ENCODE assay signal across 9 cellular contexts in the genomic region with DNA sequence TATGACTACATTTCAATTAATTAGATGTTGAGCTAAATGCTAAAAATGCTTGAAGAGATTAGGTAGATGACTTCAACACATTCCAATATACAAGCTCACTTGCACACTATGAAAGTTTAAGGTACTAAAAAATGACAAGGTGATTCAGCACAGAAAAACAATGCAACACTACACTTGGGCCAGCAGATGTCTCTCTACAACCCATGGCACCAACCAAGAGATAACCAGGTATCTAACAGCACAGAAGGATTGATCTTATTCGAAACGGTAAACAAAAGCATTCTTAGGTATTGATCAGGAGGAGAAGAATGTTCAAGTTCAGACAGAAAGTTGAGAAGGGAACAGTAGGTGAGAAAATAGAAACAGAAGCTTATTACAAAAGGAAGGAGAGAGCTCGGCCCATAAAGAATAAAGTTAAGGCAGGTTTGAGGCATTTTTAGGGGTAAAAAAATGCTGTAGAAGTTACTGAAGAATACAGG.
DNase-seq lines count a peak whose midpoint lies in the region; ATAC-seq, FAIRE-seq and TF ChIP-seq lines count a peak whose summit lies in the region.
"Had no signal": no experiment of that assay in that cellular context is flagged by ENCODE, and none has a peak within 500 bp of the region (broad histone marks: within the 10 kb centered on the region; RNA-seq: fewer than 3 reads in every experiment).

No MANE protein-coding gene starts in this region.

- no peaks in the 10 kb centered on the region for H3K9me2 ChIP-seq in PC-9 (ENCODE audit: insufficient read depth)

- CTCF ChIA-PET in PC-9 (lab: Charles Lee), result interaction anchor here (0.6 to 1.9 kb wide), 12 partner anchors 11 to 187 kb away, joined by 3 to 12 read pairs (median 5); no protein-coding TSS in a partner anchor
- CTCF ChIA-PET in endothelial cell of umbilical vein (lab: Charles Lee), result interaction anchor here (0.6 to 3.1 kb wide), 36 partner anchors 8 to 518 kb away, joined by 3 to 37 read pairs (median 6); no protein-coding TSS in a partner anchor

- no peaks in the 10 kb centered on the region for H3K9me3 Mint-ChIP-seq in activated naive CD8-positive, alpha-beta T cell treated with anti-CD3 and anti-CD28 coated beads, Interleukin-2, amount 10 ng/mL, durations not matched to agents 7 days and 5 days
- H3K9me3 Mint-ChIP-seq in activated naive CD8-positive, alpha-beta T cell treated with anti-CD3 and anti-CD28 coated beads for 36 hours, result no peaks in the 10 kb centered on the region
- H3K9me3 Mint-ChIP-seq in nephron, result no peaks in the 10 kb centered on the region

- H3K9me1 ChIP-seq in endothelial cell of umbilical vein (replicated peaks; ENCODE audit: control insufficient read depth, extremely low read depth, insufficient read depth, low read length), result no peaks in the 10 kb centered on the region

- no peak overlapping the region for H3K9ac ChIP-seq in endothelial cell of umbilical vein (replicated peaks; ENCODE audit: extremely low read depth, insufficient read depth, low read length)

- no peak overlapping the region for H3K27ac Mint-ChIP-seq in activated naive CD8-positive, alpha-beta T cell treated with anti-CD3 and anti-CD28 coated beads, Interleukin-2, amount 10 ng/mL, durations not matched to agents 7 days and 5 days
- H3K27ac Mint-ChIP-seq in activated naive CD8-positive, alpha-beta T cell treated with anti-CD3 and anti-CD28 coated beads for 36 hours, result no peak overlapping the region
- H3K27ac Mint-ChIP-seq in nephron, result no peak overlapping the region

- TF ChIP-seq CTCF in PC-9 (conservative IDR thresholded peaks at IDR 0.05) (peak; percentile 86), endothelial cell of umbilical vein (IDR thresholded peaks at IDR 0.05; ENCODE audit: extremely low read depth in 1 of 2, insufficient read depth in 1 of 2, low read depth in 1 of 2, low read length in 2 of 2) (peak; percentile 48 to 62), nephron (IDR thresholded peaks at IDR 0.05; ENCODE audit: unreplicated experiment in 3 of 3) (peak; percentile 60 to 75 (median 69))

- H3K27me3 Mint-ChIP-seq in activated naive CD8-positive, alpha-beta T cell treated with anti-CD3 and anti-CD28 coated beads, Interleukin-2, amount 10 ng/mL, durations not matched to agents 7 days and 5 days, result no peaks in the 10 kb centered on the region
- no peaks in the 10 kb centered on the region for H3K27me3 Mint-ChIP-seq in activated naive CD8-positive, alpha-beta T cell treated with anti-CD3 and anti-CD28 coated beads for 36 hours
- H3K27me3 Mint-ChIP-seq in nephron (ENCODE audit: low read depth), result peaks cover 3% of the 10 kb centered on the region

- H3K79me2 ChIP-seq in PC-9 (ENCODE audit: low read depth), result peaks cover 73% of the 10 kb centered on the region
- H3K79me2 ChIP-seq in endothelial cell of umbilical vein (ENCODE audit: control insufficient read depth, insufficient read depth, low read length), result no peaks in the 10 kb centered on the region

- H3K9me3 ChIP-seq in PC-9 (ENCODE audit: insufficient read depth, low read depth) (no peaks in the 10 kb centered on the region), endothelial cell of umbilical vein (replicated peaks; ENCODE audit: control insufficient read depth, insufficient read depth, low read length) (no peaks in the 10 kb centered on the region)

- ATAC-seq in activated naive CD8-positive, alpha-beta T cell treated with anti-CD3 and anti-CD28 coated beads, Interleukin-2, amount 10 ng/mL, durations not matched to agents 7 days and 5 days (ENCODE audit: low read depth), result peak; percentile 86
- ATAC-seq in HG03469 (IDR thresholded peaks at IDR 0.05; ENCODE audit: unreplicated experiment) (peak; percentile 48), HG03442 (IDR thresholded peaks at IDR 0.05; ENCODE audit: unreplicated experiment) (no peak), HG02759 (IDR thresholded peaks at IDR 0.05; ENCODE audit: unreplicated experiment) (no peak)

- H3K4me3 ChIP-seq in PC-9, result no peak overlapping the region
- no peak overlapping the region for H3K4me3 ChIP-seq in endothelial cell of umbilical vein (replicated peaks in 1 of 3; ENCODE audit: insufficient read depth in 1 of 3, low read depth in 1 of 3, low read length in 3 of 3)

- peaks cover 37% of the 10 kb centered on the region for H3K36me3 ChIP-seq in PC-9 (ENCODE audit: low read depth)
- H3K36me3 ChIP-seq in endothelial cell of umbilical vein (ENCODE audit: control insufficient read depth in 2 of 2, extremely low read depth in 1 of 2, insufficient read depth in 2 of 2, low read length in 2 of 2), result peaks cover 0 to 2% of the 10 kb centered on the region in 2 experiments

- no peak for DNase-seq in activated naive CD8-positive, alpha-beta T cell treated with anti-CD3 and anti-CD28 coated beads, Interleukin-2, amount 10 ng/mL, durations not matched to agents 7 days and 5 days
- no peak for DNase-seq in activated naive CD8-positive, alpha-beta T cell treated with anti-CD3 and anti-CD28 coated beads for 36 hours
- DNase-seq in PC-9, result peak; percentile 12 to 74
- peak; percentile 54 for DNase-seq in endothelial cell of umbilical vein (ENCODE audit: low read depth, low spot score)

- no peak overlapping the region for H3K4me3 Mint-ChIP-seq in activated naive CD8-positive, alpha-beta T cell treated with anti-CD3 and anti-CD28 coated beads, Interleukin-2, amount 10 ng/mL, durations not matched to agents 7 days and 5 days
- H3K4me3 Mint-ChIP-seq in activated naive CD8-positive, alpha-beta T cell treated with anti-CD3 and anti-CD28 coated beads for 36 hours, result no peak overlapping the region
- H3K4me3 Mint-ChIP-seq in nephron, result no peak overlapping the region

- H3K4me2 ChIP-seq in PC-9 (no peak overlapping the region), endothelial cell of umbilical vein (ENCODE audit: insufficient read depth, low read length) (no peak overlapping the region)

- dilution Hi-C loops in endothelial cell of umbilical vein (cut with MboI; ENCODE audit: extremely low pct_ligation_motif_present, low sequenced_read_pairs), result no loop called here

- POLR2A ChIA-PET in activated naive CD8-positive, alpha-beta T cell treated with anti-CD3 and anti-CD28 coated beads, Interleukin-2, amount 10 ng/mL, durations not matched to agents 7 days and 5 days (lab: Charles Lee), result interaction anchor here (0.6 to 2.1 kb wide), 7 partner anchors 11 to 43 kb away, joined by 3 to 9 read pairs (median 4); no protein-coding TSS in a partner anchor
- POLR2A ChIA-PET in PC-9 (lab: Charles Lee; ENCODE audit: unreplicated experiment), result interaction anchor here (0.6 to 0.7 kb wide), 3 partner anchors 17 to 77 kb away, joined by 3 to 4 read pairs (median 3); no protein-coding TSS in a partner anchor
- POLR2A ChIA-PET in endothelial cell of umbilical vein (lab: Charles Lee), result no interaction called here

- H3F3A ChIP-seq in PC-9 (ENCODE audit: insufficient read depth, low read depth), result peaks cover 50% of the 10 kb centered on the region

- BruUV-seq in PC-9 (replicated peaks; lab: Mats Ljungman, UMichigan) (no TSS peak), endothelial cell of umbilical vein (replicated peaks; lab: Mats Ljungman, UMichigan) (no TSS peak)

- H3K4me1 ChIP-seq in PC-9 (replicated peaks; ENCODE audit: insufficient read depth) (0 out of 2 replicates have a peak, but pooled peaks cover 7% of the 10 kb centered on the region), endothelial cell of umbilical vein (ENCODE audit: control insufficient read depth, extremely low read depth, insufficient read depth, low read length) (no peaks in the 10 kb centered on the region)

- H3K27me3 ChIP-seq in PC-9 (ENCODE audit: insufficient read depth, low read depth), result no peaks in the 10 kb centered on the region
- H3K27me3 ChIP-seq in endothelial cell of umbilical vein (ENCODE audit: control insufficient read depth in 2 of 2, insufficient read depth in 2 of 2, low read length in 2 of 2), result no peaks in the 10 kb centered on the region

- H2AFZ ChIP-seq in PC-9 (no peak overlapping the region), endothelial cell of umbilical vein (ENCODE audit: low read depth, low read length) (no peak overlapping the region)

- TF ChIP-seq POLR2A in endothelial cell of umbilical vein (IDR thresholded peaks at IDR 0.05; ENCODE audit: low read depth, low read length), result no peak

- H3K36me3 Mint-ChIP-seq in activated naive CD8-positive, alpha-beta T cell treated with anti-CD3 and anti-CD28 coated beads, Interleukin-2, amount 10 ng/mL, durations not matched to agents 7 days and 5 days, result peaks cover 8% of the 10 kb centered on the region
- H3K36me3 Mint-ChIP-seq in activated naive CD8-positive, alpha-beta T cell treated with anti-CD3 and anti-CD28 coated beads for 36 hours, result peaks cover 28% of the 10 kb centered on the region
- H3K36me3 Mint-ChIP-seq in nephron (ENCODE audit: low read depth), result no peaks in the 10 kb centered on the region

- intact Hi-C loops in PC-9 (cut with micrococcal nuclease; ENCODE audit: unreplicated experiment) (loop anchor here (1.0 to 5.0 kb wide), 3 partner anchors 25 to 320 kb away; no protein-coding TSS in a partner anchor), endothelial cell of umbilical vein (cut with micrococcal nuclease) (loop anchor here (1.0 kb wide), 2 partner anchors 25 to 58 kb away; no protein-coding TSS in a partner anchor)

- H3K27ac ChIP-seq in PC-9 (peak overlapping the region; percentile 17), endothelial cell of umbilical vein (ENCODE audit: insufficient read depth, low read depth, low read length) (no peak overlapping the region)
- H3K27ac ChIP-seq: epithelial cell of prostate had no signal

- peaks cover 29% of the 10 kb centered on the region for H3K4me1 Mint-ChIP-seq in activated naive CD8-positive, alpha-beta T cell treated with anti-CD3 and anti-CD28 coated beads, Interleukin-2, amount 10 ng/mL, durations not matched to agents 7 days and 5 days
- peaks cover 54% of the 10 kb centered on the region for H3K4me1 Mint-ChIP-seq in activated naive CD8-positive, alpha-beta T cell treated with anti-CD3 and anti-CD28 coated beads for 36 hours
- no peaks in the 10 kb centered on the region for H3K4me1 Mint-ChIP-seq in nephron

- H4K20me1 ChIP-seq in PC-9 (ENCODE audit: insufficient read depth) (peaks cover 32% of the 10 kb centered on the region), endothelial cell of umbilical vein (replicated peaks; ENCODE audit: control insufficient read depth, extremely low read depth, insufficient read depth, low read length) (no peaks in the 10 kb centered on the region)

- no peak for FAIRE-seq in endothelial cell of umbilical vein (lab: Jason Lieb, UNC)

TF ChIP-seq in endothelial cell of umbilical vein, 7 proteins besides CTCF, POLR2A, EP300 and RAD21 (continues in another document):
- TF ChIP-seq GATA2 (IDR thresholded peaks at IDR 0.05; ENCODE audit: insufficient read depth, insufficient read length, low read depth, low read length) (no peak), FOS (IDR thresholded peaks at IDR 0.05; ENCODE audit: borderline replicate concordance, insufficient read depth, low read length) (no peak), EZH2 (IDR thresholded peaks at IDR 0.05; ENCODE audit: borderline replicate concordance, low read depth, low read length, severe bottlenecking) (no peak)
- TF ChIP-seq, protein P1, sequence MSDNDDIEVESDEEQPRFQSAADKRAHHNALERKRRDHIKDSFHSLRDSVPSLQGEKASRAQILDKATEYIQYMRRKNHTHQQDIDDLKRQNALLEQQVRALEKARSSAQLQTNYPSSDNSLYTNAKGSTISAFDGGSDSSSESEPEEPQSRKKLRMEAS (IDR thresholded peaks at IDR 0.05; ENCODE audit: insufficient read depth, insufficient read length), result no peak

Comparison
In these comparisons a context has a peak if more than half of its experiments do, and no peak if none do; other contexts are left out.
1. ATAC-seq: peak in activated naive CD8-positive, alpha-beta T cell treated with anti-CD3 and anti-CD28 coated beads, Interleukin-2, amount 10 ng/mL, durations not matched to agents 7 days and 5 days (single experiment) and HG03469 (single experiment); none in HG03442 (single experiment) and HG02759 (single experiment).
2. DNase-seq: peak in PC-9 (2 of 2) and endothelial cell of umbilical vein (single experiment); none in activated naive CD8-positive, alpha-beta T cell treated with anti-CD3 and anti-CD28 coated beads, Interleukin-2, amount 10 ng/mL, durations not matched to agents 7 days and 5 days (single experiment) and activated naive CD8-positive, alpha-beta T cell treated with anti-CD3 and anti-CD28 coated beads for 36 hours (single experiment).
3. Peak in every context shown above with its lines, with median percentiles within 50 percentile points of each other: CTCF ChIP-seq.